Comparison of ENCODE assay signal across 1 cellular context in genomic region chr1:1893291-1893985, GRCh38.
TF ChIP-seq lines count a peak whose summit lies in the region.

No MANE protein-coding gene starts in this region.

TF ChIP-seq in IMR-90, 13 proteins besides CTCF, POLR2A, EP300 and RAD21:
- TF ChIP-seq CEBPB (IDR thresholded peaks at IDR 0.05; ENCODE audit: low read depth, low read length) = no peak
- no peak for TF ChIP-seq RFX5 (IDR thresholded peaks at IDR 0.05; ENCODE audit: low read depth, low read length)
- TF ChIP-seq SMC3 (IDR thresholded peaks at IDR 0.05; ENCODE audit: low read depth, low read length) = no peak
- no peak for TF ChIP-seq RCOR1 (IDR thresholded peaks at IDR 0.05; ENCODE audit: insufficient replicate concordance, low read length)
- no peak for TF ChIP-seq CHD1 (IDR thresholded peaks at IDR 0.05; ENCODE audit: low read depth, low read length)
